23 cellular contexts compared by ENCODE assay signal in the genomic region with DNA sequence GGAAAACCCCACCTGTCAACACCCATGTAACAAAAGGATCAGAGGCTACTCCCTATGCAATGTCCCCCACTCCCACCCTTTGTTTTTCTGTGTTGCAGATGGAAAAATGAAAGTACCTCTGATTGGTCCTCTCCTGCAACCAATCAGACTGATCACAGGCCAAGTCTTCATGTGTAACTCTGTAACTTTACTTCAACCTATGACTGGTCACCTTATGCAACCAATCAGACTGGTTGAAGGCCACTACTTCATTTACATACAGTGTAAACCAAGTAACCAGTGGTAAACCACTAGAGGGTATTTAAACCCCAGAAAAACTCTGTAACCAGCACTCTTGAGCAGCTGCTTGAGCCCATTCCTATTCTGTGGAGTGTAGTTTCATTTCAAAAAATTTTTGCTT.
"Had no signal": no experiment of that assay in that cellular context is flagged by ENCODE, and none has a peak within 500 bp of the region (broad histone marks: within the 10 kb centered on the region; RNA-seq: fewer than 3 reads in every experiment).

No MANE protein-coding gene starts in this region.

- H3K4me3 ChIP-seq: lung, prostate gland, right atrium auricular region, tibial nerve, vagina had no signal

- H3K4me1 ChIP-seq: prostate gland, right atrium auricular region, tibial nerve, vagina had no signal

- DNase-seq: activated CD4-positive, CD25-positive, alpha-beta regulatory T cell treated with anti-CD3 and anti-CD28 coated beads, Interleukin-2, amount 50 U/mL, for 72 hours; activated CD8-positive, alpha-beta memory T cell treated with anti-CD3 and anti-CD28 coated beads for 24 hours; activated CD8-positive, alpha-beta memory T cell treated with anti-CD3 and anti-CD28 coated beads, Interleukin-2, amount 50 U/mL, for 48 hours; activated effector memory CD4-positive, alpha-beta T cell treated with Interleukin-2 at 50 U/mL for 16 hours; activated naive CD4-positive, alpha-beta T cell treated with anti-CD3 and anti-CD28 coated beads, Interleukin-2, amount 10 ng/mL, durations not matched to agents 7 days and 5 days; activated naive CD8-positive, alpha-beta T cell treated with anti-CD3 and anti-CD28 coated beads, Interleukin-2, amount 50 U/mL, for 24 hours; activated T-cell treated with anti-CD3 and anti-CD28 coated beads, Interleukin-2, amount 50 U/mL, for 48 hours; anterior cingulate cortex; brain microvascular endothelial cell; central memory CD4-positive, alpha-beta T cell; endodermal cell; foreskin fibroblast; hypothalamus; kidney; midbrain had no signal

- ATAC-seq: activated naive CD8-positive, alpha-beta T cell treated with anti-CD3 and anti-CD28 coated beads, Interleukin-2, amount 50 U/mL, for 24 hours; left lobe of liver had no signal

- H3K36me3 ChIP-seq: brain microvascular endothelial cell, prostate gland, right atrium auricular region, tibial nerve, vagina had no signal

- H3K27ac ChIP-seq: brain microvascular endothelial cell, epithelial cell of prostate, prostate gland, right atrium auricular region, tibial nerve, vagina, VCaP had no signal

- H3K9me3 ChIP-seq: prostate gland, right atrium auricular region, tibial nerve, vagina had no signal

- H3K27me3 ChIP-seq: brain microvascular endothelial cell, right atrium auricular region, tibial nerve, vagina had no signal
